ENCODE assay signal across 8 cellular contexts in the genomic region with DNA sequence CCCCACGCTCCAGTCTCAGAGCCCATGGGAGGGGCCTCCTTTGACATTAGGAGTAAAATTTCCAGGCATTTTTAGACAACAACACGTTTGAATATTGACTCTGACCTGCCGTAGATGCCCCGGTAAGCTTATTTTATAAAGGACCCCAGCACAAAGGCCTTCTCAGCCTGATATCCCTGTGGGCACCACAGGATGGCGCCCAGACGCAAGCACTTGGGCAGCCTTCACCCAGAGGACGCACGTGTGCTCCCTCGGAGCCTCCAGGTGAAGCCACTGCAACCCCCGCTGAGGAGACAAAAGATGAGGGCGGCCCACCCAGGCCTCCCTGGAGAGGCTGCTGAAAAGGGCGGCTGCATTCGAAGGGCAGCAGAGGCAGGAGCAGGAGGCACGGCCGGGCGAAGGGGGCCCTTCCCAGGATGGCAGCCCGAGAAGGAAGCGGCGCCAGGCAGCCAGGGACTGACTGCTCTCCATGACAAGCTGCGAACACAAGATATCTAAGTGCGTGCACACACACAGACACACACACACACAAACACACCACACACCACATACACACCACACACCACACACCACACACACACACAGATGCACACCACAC. TPM values are rescaled to one million over a fixed set of nuclear protein-coding genes. Genes with fewer than 3 reads are reported as not detected.
DNase-seq lines count a peak whose midpoint lies in the region; TF ChIP-seq lines count a peak whose summit lies in the region.

No MANE protein-coding gene starts in this region.

- intact Hi-C loops in adrenal gland (cut with DNase I) = no loop called here

- H4K91ac ChIP-seq in H9 (ENCODE audit: insufficient read length, low read depth, low read length) = no peak overlapping the region

- peak overlapping the region; percentile 12 to 81 (median 55); a peak in 19 of 22 replicates for H3K4me2 ChIP-seq in BLaER1 treated with 17β-estradiol and CSF1 and Interleukin-3, amounts not matched to agents 10 nM and 100 nM
- H3K4me2 ChIP-seq in H9 (ENCODE audit: insufficient read depth, insufficient read length, low read length) = no peak overlapping the region

- H2AFZ ChIP-seq in H9 (ENCODE audit: low read length) = no peak overlapping the region

- no peaks in the 10 kb centered on the region; a peak in 1 of 22 replicates for H4K20me1 ChIP-seq in BLaER1 treated with 17β-estradiol and CSF1 and Interleukin-3, amounts not matched to agents 10 nM and 100 nM
- H4K20me1 ChIP-seq in H9 (ENCODE audit: control insufficient read depth, insufficient read depth, insufficient read length) = no peaks in the 10 kb centered on the region

- no peak overlapping the region for H4K8ac ChIP-seq in H9 (replicated peaks; ENCODE audit: insufficient read length, low read depth, low read length)

- DNase-seq in H9 (peak; percentile 73), RPMI8226 (peak; percentile 77), adrenal gland (peak in 2 of 7 donors; percentile 26 to 81), inferior parietal cortex (ENCODE audit: extremely low spot score) (no peak), ureter (ENCODE audit: low spot score) (no peak)
- DNase-seq in stimulated activated naive CD4-positive, alpha-beta T cell treated with Interleukin-2 at 50 U/mL for 16 hours (lab: John Stamatoyannopoulos, UW) = peak; percentile 8

- no peaks in the 10 kb centered on the region for H3K9me3 ChIP-seq in BLaER1 treated with 17β-estradiol and CSF1 and Interleukin-3, amounts not matched to agents 10 nM and 100 nM (replicated peaks in 1 of 11)
- H3K9me3 ChIP-seq in H9 (ENCODE audit: control insufficient read depth, low read depth, low read length) (no peaks in the 10 kb centered on the region), adrenal gland (replicated peaks in 1 of 3) (no peaks in the 10 kb centered on the region), liver (ENCODE audit: control insufficient read depth in 4 of 4, low read length in 3 of 4) (no peaks in the 10 kb centered on the region)

- no peaks in the 10 kb centered on the region for H3K79me1 ChIP-seq in H9 (ENCODE audit: insufficient read depth, low read depth, low read length, poor library complexity, severe bottlenecking)

- no peak overlapping the region for H2BK15ac ChIP-seq in H9 (ENCODE audit: low read depth, low read length)

- no peaks in the 10 kb centered on the region for H3K36me3 ChIP-seq in BLaER1 treated with 17β-estradiol and CSF1 and Interleukin-3, amounts not matched to agents 10 nM and 100 nM
- no peaks in the 10 kb centered on the region for H3K36me3 ChIP-seq in adrenal gland (replicated peaks in 1 of 2)
- no peaks in the 10 kb centered on the region for H3K36me3 ChIP-seq in liver (ENCODE audit: control insufficient read depth in 4 of 4, insufficient read depth in 3 of 4, low read depth in 1 of 4, low read length in 3 of 4)

- no peak overlapping the region for H3K18ac ChIP-seq in H9 (ENCODE audit: insufficient read length, low read depth, low read length)

- H3K36me3 Mint-ChIP-seq in H9 (ENCODE audit: insufficient read depth in 1 of 3, low read depth in 3 of 3) = no peaks in the 10 kb centered on the region

- TF ChIP-seq RAD21 in liver (IDR thresholded peaks at IDR 0.05) = peak; percentile 44 to 60

- H3K9ac ChIP-seq in BLaER1 treated with 17β-estradiol and CSF1 and Interleukin-3, amounts not matched to agents 10 nM and 100 nM = peak overlapping the region in 2 of 11 experiments; percentile 14 to 26; a peak in 1 of 22 replicates
- H3K9ac ChIP-seq in H9 (ENCODE audit: extremely low read depth, insufficient read length, low read length) (no peak overlapping the region), liver (ENCODE audit: low read depth in 1 of 2, low read length in 2 of 2) (no peak overlapping the region)

- H3K27ac Mint-ChIP-seq in H9 = no peak overlapping the region; a peak in 1 of 7 replicates

- H3K56ac ChIP-seq in H9 (ENCODE audit: insufficient read length, low read depth, low read length) = no peak overlapping the region

- H3K27ac ChIP-seq in BLaER1 treated with 17β-estradiol and CSF1 and Interleukin-3, amounts not matched to agents 10 nM and 100 nM = no peak overlapping the region; a peak in 1 of 22 replicates
- H3K27ac ChIP-seq in H9 (ENCODE audit: insufficient read length, low read depth, low read length) (no peak overlapping the region), adrenal gland (peak overlapping the region in 1 of 5 donors; percentile 30), liver (ENCODE audit: low read depth in 1 of 2, low read length in 2 of 2) (no peak overlapping the region)

- H3K27me3 Mint-ChIP-seq in H9 (ENCODE audit: low read depth) = peaks cover 39% of the 10 kb centered on the region

- H2BK20ac ChIP-seq in H9 (ENCODE audit: low read depth, low read length, poor library complexity, severe bottlenecking) = no peak overlapping the region

- WGBS in H9 (ENCODE audit: extremely low coverage, insufficient read length, low lambda C conversion rate) = no CpG with 5 or more reads among the region's 21 CpGs
- WGBS in adrenal gland, 4 donors = 26 to 37% (median 31%) methylated on average over 14 to 21 of the region's 21 CpGs
- 36% methylated on average over 21 of the region's 21 CpGs for WGBS in liver

- TF ChIP-seq POLR2A in adrenal gland (IDR thresholded peaks at IDR 0.05) = no peak

- H3K23ac ChIP-seq in H9 (ENCODE audit: insufficient read length, low read depth, low read length) = no peak overlapping the region

- no peak overlapping the region for H3T11ph ChIP-seq in H9 (ENCODE audit: low read length)

- no peak overlapping the region for H2AK5ac ChIP-seq in H9 (ENCODE audit: insufficient read length, low read length)

- H3K4me1 Mint-ChIP-seq in H9 = peaks cover 0 to 5% of the 10 kb centered on the region in 2 experiments; a peak in 1 of 4 replicates

- H3K27me3 ChIP-seq in BLaER1 treated with 17β-estradiol and CSF1 and Interleukin-3, amounts not matched to agents 10 nM and 100 nM = no peaks in the 10 kb centered on the region
- H3K27me3 ChIP-seq in H9 (ENCODE audit: insufficient read depth, low read length) = no peaks in the 10 kb centered on the region; the same call in 1 of the 2 replicates
- peaks cover 4% of the 10 kb centered on the region for H3K27me3 ChIP-seq in adrenal gland
- H3K27me3 ChIP-seq in liver (ENCODE audit: control insufficient read depth in 4 of 4, insufficient read depth in 4 of 4, low read length in 3 of 4) = peaks cover 0 to 5% (median 3%) of the 10 kb centered on the region in 4 donors

- peak; percentile 74 for TF ChIP-seq CTCF in H9 (conservative IDR thresholded peaks at IDR 0.05)
- peak; percentile 18 to 61 (median 40) for TF ChIP-seq CTCF in adrenal gland (IDR thresholded peaks at IDR 0.05)
- TF ChIP-seq CTCF in liver (IDR thresholded peaks at IDR 0.05; ENCODE audit: low read depth, low read length, missing input control) = peak; percentile 48

- no peak overlapping the region; a peak in 1 of 20 replicates for H3K4me3 ChIP-seq in BLaER1 treated with 17β-estradiol and CSF1 and Interleukin-3, amounts not matched to agents 10 nM and 100 nM
- H3K4me3 ChIP-seq in adrenal gland (no peak overlapping the region), liver (ENCODE audit: low read depth in 1 of 3, low read length in 3 of 3) (no peak overlapping the region)

- H2BK120ac ChIP-seq in H9 (ENCODE audit: low read depth, low read length, poor library complexity, severe bottlenecking) = no peak overlapping the region

- no peak overlapping the region for H3K4me3 Mint-ChIP-seq in H9

- H2BK5ac ChIP-seq in H9 (ENCODE audit: insufficient read length, low read length) = no peak overlapping the region

- H2BK12ac ChIP-seq in H9 (ENCODE audit: insufficient read length, low read depth, low read length) = no peak overlapping the region

- no peak overlapping the region for H3K14ac ChIP-seq in H9 (ENCODE audit: insufficient read depth, low read length)

- no peaks in the 10 kb centered on the region for H3K79me2 ChIP-seq in H9 (ENCODE audit: insufficient read depth, low read length)

- H3K4ac ChIP-seq in H9 (ENCODE audit: low read depth, low read length) = no peak overlapping the region

- no peaks in the 10 kb centered on the region for H3K9me3 Mint-ChIP-seq in H9

- no peak overlapping the region for H4K5ac ChIP-seq in H9 (ENCODE audit: insufficient read length, low read depth, low read length)

- no peaks in the 10 kb centered on the region for H3K23me2 ChIP-seq in H9 (ENCODE audit: insufficient read length, low read depth, low read length, poor library complexity, severe bottlenecking)

- peaks cover 21 to 61% (median 53%) of the 10 kb centered on the region in 10 experiments for H3K4me1 ChIP-seq in BLaER1 treated with 17β-estradiol and CSF1 and Interleukin-3, amounts not matched to agents 10 nM and 100 nM
- no peaks in the 10 kb centered on the region for H3K4me1 ChIP-seq in H9 (ENCODE audit: insufficient read depth, low read length)
- H3K4me1 ChIP-seq in adrenal gland (replicated peaks in 1 of 2) = peaks cover 0 to 4% of the 10 kb centered on the region in 2 donors
- no peaks in the 10 kb centered on the region for H3K4me1 ChIP-seq in liver (ENCODE audit: control insufficient read depth in 4 of 4, insufficient read depth in 4 of 4, low read length in 3 of 4)

TF ChIP-seq in liver, 16 proteins besides CTCF, POLR2A, EP300 and RAD21 (continues in another document):
- TF ChIP-seq SP1 (IDR thresholded peaks at IDR 0.05) (no peak), JUND (IDR thresholded peaks at IDR 0.05) (no peak), FOXA2 (IDR thresholded peaks at IDR 0.05) (no peak), HNF4A (conservative IDR thresholded peaks at IDR 0.05) (no peak)

RNA-seq across cellular contexts. Expression of a gene that starts 15.2 kb away (rescaled TPM):
- total RNA-seq in H9 (2021) (not detected in 2 replicates), adrenal gland (100 to 1,000 TPM in 3 of 8 donors, 10 to 100 TPM in 1, 1 to 10 TPM in 2, under 1 TPM in 1, not detected in 1; 0.54 to 433 (median 23.6) TPM), liver (not detected), ureter (4.3 TPM)
- polyA plus RNA-seq in adrenal gland (1,000 to 10,000 TPM in 1 of 3 donors, 100 to 1,000 TPM in 1, 10 to 100 TPM in 1; 55.2 to 1,253 (median 194) TPM), liver (under 1 TPM; 0.13 to 0.24 TPM)

RNA-seq across cellular contexts. Expression of a gene that starts 25.8 kb away (rescaled TPM):
- not detected in 2 replicates for total RNA-seq in H9 (2021)
- total RNA-seq in adrenal gland = 1 to 10 TPM in 1 of 8 donors, under 1 TPM in 1, not detected in 6; 0.72 to 2.2 TPM
- 10 to 100 TPM in 2 of 3 donors, not detected in 1; 10.9 to 45.2 TPM for polyA plus RNA-seq in adrenal gland
- total RNA-seq in liver = under 1 TPM in 1 of 2 donors, not detected in 1; 0.37 TPM
- polyA plus RNA-seq in liver = under 1 TPM in 1 of 2 donors, not detected in 1; 0.16 TPM
- not detected for total RNA-seq in ureter

RNA-seq across cellular contexts. Expression of a gene that starts 47.6 kb away (rescaled TPM):
- total RNA-seq in H9 (2021) (2.8 and 3.1 TPM in 2 replicates), adrenal gland (100 to 1,000 TPM in 4 of 8 donors, 10 to 100 TPM in 4; 41.8 to 340 (median 118) TPM), liver (1,000 to 10,000 TPM in 1 of 2 donors, 10 to 100 TPM in 1; 70.5 to 1,440 TPM), ureter (61.1 TPM)
- polyA plus RNA-seq in adrenal gland (100 to 1,000 TPM in 2 of 3 donors, 10 to 100 TPM in 1; 96.5 to 307 (median 102) TPM), liver (100 to 1,000 TPM; 125 to 259 TPM)

Comparison
In these comparisons a context has a peak if more than half of its experiments do, and no peak if none do; other contexts are left out.
1. DNase-seq: peak in H9 (single experiment), RPMI8226 (single experiment) and stimulated activated naive CD4-positive, alpha-beta T cell treated with Interleukin-2 at 50 U/mL for 16 hours (single experiment); none in inferior parietal cortex (single experiment) and ureter (single experiment).
2. RNA of a gene that starts 47.6 kb away (total RNA-seq): 70.5 to 1,440 TPM in liver, 41.8 to 340 TPM in adrenal gland and 61.1 TPM in ureter (single experiment); 2.8 to 3.1 TPM in H9; every median in the first group is over 10 times any median in the second.
3. Peak in every context shown above with its lines, with median percentiles within 50 percentile points of each other: CTCF ChIP-seq.